1 cellular context compared by ENCODE assay signal in genomic region chr20:62500237-62500864, GRCh38.
TF ChIP-seq lines count a peak whose summit lies in the region.

No MANE protein-coding gene starts in this region.

TF ChIP-seq in K562, 482 proteins besides CTCF, POLR2A, EP300 and RAD21 (continued from another document):
- no peak for TF ChIP-seq GTF3C2 (IDR thresholded peaks at IDR 0.05; ENCODE audit: borderline replicate concordance, extremely low read depth, insufficient read length)
- no peak for TF ChIP-seq TFE3 (CRISPR knock-in tag; IDR thresholded peaks at IDR 0.05)
- TF ChIP-seq TFAM (CRISPR knock-in tag; conservative IDR thresholded peaks at IDR 0.05), result no peak
- no peak for TF ChIP-seq FOXO4 (CRISPR knock-in tag; IDR thresholded peaks at IDR 0.05)
- TF ChIP-seq NFXL1 (CRISPR knock-in tag; IDR thresholded peaks at IDR 0.05), result no peak
- no peak for TF ChIP-seq PTRF (tag; IDR thresholded peaks at IDR 0.05)
- TF ChIP-seq PHB2 (IDR thresholded peaks at IDR 0.05; ENCODE audit: low read depth), result 0 out of 2 replicates have a peak, but pooled peaks have one; percentile 29
- no peak for TF ChIP-seq ESRRA (IDR thresholded peaks at IDR 0.05; ENCODE audit: borderline replicate concordance, low read depth)
- TF ChIP-seq ETS2 (tag; IDR thresholded peaks at IDR 0.05; ENCODE audit: borderline replicate concordance, poor library complexity, severe bottlenecking), result no peak
- no peak for TF ChIP-seq MXI1 (IDR thresholded peaks at IDR 0.05; ENCODE audit: low read depth, low read length)
- no peak for TF ChIP-seq E2F8 (IDR thresholded peaks at IDR 0.05; ENCODE audit: low read depth, partially characterized antibody)
- TF ChIP-seq NR0B1 (IDR thresholded peaks at IDR 0.05; ENCODE audit: partially characterized antibody), result no peak
- no peak for TF ChIP-seq AFF1 (IDR thresholded peaks at IDR 0.05; ENCODE audit: low read depth in 1 of 2, partially characterized antibody in 2 of 2)
- no peak for TF ChIP-seq CHD1 (IDR thresholded peaks at IDR 0.05; ENCODE audit: low read length)
- no peak for TF ChIP-seq THRA (IDR thresholded peaks at IDR 0.05)
- TF ChIP-seq PHF8 (IDR thresholded peaks at IDR 0.05; ENCODE audit: borderline replicate concordance, low read length), result no peak
- no peak for TF ChIP-seq PHTF2 (CRISPR knock-in tag; IDR thresholded peaks at IDR 0.05)
- TF ChIP-seq POLR2G (IDR thresholded peaks at IDR 0.05; ENCODE audit: low read depth, low read length), result no peak
- TF ChIP-seq E2F1 (CRISPR knock-in tag; IDR thresholded peaks at IDR 0.05), result no peak
- TF ChIP-seq PPARD (CRISPR knock-in tag; IDR thresholded peaks at IDR 0.05), result no peak
- no peak for TF ChIP-seq TCF7 (IDR thresholded peaks at IDR 0.05; ENCODE audit: borderline replicate concordance)
- no peak for TF ChIP-seq ZHX1 (conservative IDR thresholded peaks at IDR 0.05; ENCODE audit: low read length)
